21 cellular contexts compared by ENCODE assay signal in the genomic region with DNA sequence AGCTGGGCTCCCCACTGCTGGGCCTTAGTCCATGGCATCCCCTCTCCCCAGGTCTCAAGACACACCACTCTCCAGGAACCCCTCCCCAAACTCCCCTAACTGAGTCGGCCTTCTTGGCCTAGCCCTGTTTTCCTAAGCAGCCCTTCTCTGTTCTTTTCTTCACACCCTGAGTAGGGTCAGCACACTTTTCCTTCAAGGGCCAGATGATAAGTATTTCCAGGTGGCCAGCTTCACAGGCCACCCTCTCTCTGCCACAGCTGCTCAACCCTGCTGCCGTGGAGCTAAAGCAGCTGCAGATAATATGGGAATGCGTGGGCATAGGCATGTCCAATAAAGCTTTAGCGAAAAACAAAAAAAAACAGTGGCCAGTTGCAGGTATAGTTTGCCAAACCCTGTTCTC. TPM values are rescaled to one million over a fixed set of nuclear protein-coding genes. Genes with fewer than 3 reads are reported as not detected.
DNase-seq lines count a peak whose midpoint lies in the region; ATAC-seq, FAIRE-seq and TF ChIP-seq lines count a peak whose summit lies in the region.
"Had no signal": no experiment of that assay in that cellular context is flagged by ENCODE, and none has a peak within 500 bp of the region (broad histone marks: within the 10 kb centered on the region; RNA-seq: fewer than 3 reads in every experiment).

No MANE protein-coding gene starts in this region.

- POLR2A ChIA-PET in MCF 10A (lab: Yijun Ruan, JAX) = interaction anchor here (0.6 to 2.0 kb wide), 7 partner anchors 8 to 1158 kb away, joined by 3 to 8 read pairs (median 6); partner anchors contain the start of genes DGCR2 and SLC25A1
- POLR2A ChIA-PET in K562 (lab: Yijun Ruan, JAX) = interaction anchor here (0.6 to 3.2 kb wide), 12 partner anchors 9 to 750 kb away, joined by 3 to 15 read pairs (median 6); partner anchors contain the start of gene SLC25A1
- POLR2A ChIA-PET in OCI-LY7 (lab: Charles Lee) = interaction anchor here (0.6 to 1.7 kb wide), 3 partner anchors 13 to 76 kb away, joined by 3 to 4 read pairs (median 4); partner anchors contain the start of gene ESS2

- BruUV-seq in MCF 10A (replicated peaks; lab: Mats Ljungman, UMichigan) = no TSS peak
- BruUV-seq in K562 (replicated peaks; lab: Mats Ljungman, UMichigan) = no TSS peak
- BruUV-seq in OCI-LY7 (replicated peaks; lab: Mats Ljungman, UMichigan) = no TSS peak

- intact Hi-C loops in MCF 10A (cut with micrococcal nuclease) (no loop called here), breast epithelium (cut with DNase I; ENCODE audit: low total_unique reads) (loop anchor here (1.0 kb wide), 1 partner anchor 28 kb away; no protein-coding TSS in a partner anchor), K562 (cut with micrococcal nuclease) (no loop called here), thyroid gland (cut with DNase I) (no loop called here), spleen (cut with DNase I; ENCODE audit: low total_unique reads) (no loop called here), OCI-LY7 (cut with micrococcal nuclease; ENCODE audit: unreplicated experiment) (no loop called here)

- H3K27me3 Mint-ChIP-seq in MCF 10A (ENCODE audit: insufficient read depth, unreplicated experiment) = no peaks in the 10 kb centered on the region
- H3K27me3 Mint-ChIP-seq: natural killer cell treated with Interleukin-12 subunit alpha and Interleukin-12 subunit beta and Interleukin-15 and Interleukin-18, amount 100 ng/mL, for 72 hours had no signal

- CTCF ChIA-PET in MCF 10A (lab: Yijun Ruan, JAX) (interaction anchor here (0.7 to 1.4 kb wide), 4 partner anchors 13 to 32 kb away, joined by 3 to 4 read pairs (median 3); no protein-coding TSS in a partner anchor), K562 (lab: Yijun Ruan, JAX; ENCODE audit: low intra/inter-chr PET ratio) (no interaction called here), OCI-LY7 (lab: Charles Lee; ENCODE audit: unreplicated experiment) (no interaction called here)

- no peak overlapping the region for H3K4me3 Mint-ChIP-seq in MCF 10A (ENCODE audit: unreplicated experiment)
- H3K4me3 Mint-ChIP-seq: natural killer cell treated with Interleukin-12 subunit alpha and Interleukin-12 subunit beta and Interleukin-15 and Interleukin-18, amount 100 ng/mL, for 72 hours had no signal

- H3K9me2 ChIP-seq in OCI-LY7 (ENCODE audit: insufficient read depth, low read length) = no peaks in the 10 kb centered on the region

- peaks cover 10% of the 10 kb centered on the region for H3K4me1 Mint-ChIP-seq in MCF 10A (ENCODE audit: insufficient read depth, unreplicated experiment)

- no peak for FAIRE-seq in K562 (lab: Jason Lieb, UNC)
- FAIRE-seq: GM12878 had no signal

- H3K79me2 ChIP-seq in K562 (ENCODE audit: control insufficient read depth, insufficient read depth, low read length) = peaks cover 57% of the 10 kb centered on the region
- peaks cover 23% of the 10 kb centered on the region; the same call in 1 of the 2 replicates for H3K79me2 ChIP-seq in OCI-LY7 (ENCODE audit: insufficient read depth, low read depth, low read length)

- TF ChIP-seq EP300 in K562 (IDR thresholded peaks at IDR 0.05; ENCODE audit: low read length) = no peak

- no peak for TF ChIP-seq RAD21 in K562 (CRISPR knock-in tag; conservative IDR thresholded peaks at IDR 0.05 in 1 of 2, IDR thresholded peaks at IDR 0.05 in 1 of 2)

- no peaks in the 10 kb centered on the region for H3K27me3 ChIP-seq in breast epithelium
- no peaks in the 10 kb centered on the region for H3K27me3 ChIP-seq in K562 (ENCODE audit: control insufficient read depth in 2 of 2, insufficient read depth in 2 of 2, low read length in 2 of 2)
- no peaks in the 10 kb centered on the region for H3K27me3 ChIP-seq in thyroid gland
- H3K27me3 ChIP-seq in spleen (replicated peaks in 1 of 7) = no peaks in the 10 kb centered on the region
- H3K27me3 ChIP-seq: gastroesophageal sphincter had no signal

- H3K36me3 Mint-ChIP-seq in MCF 10A (ENCODE audit: insufficient read depth, unreplicated experiment) = peaks cover 38% of the 10 kb centered on the region
- H3K36me3 Mint-ChIP-seq: natural killer cell treated with Interleukin-12 subunit alpha and Interleukin-12 subunit beta and Interleukin-15 and Interleukin-18, amount 100 ng/mL, for 72 hours had no signal

- H3K27ac ChIP-seq in breast epithelium (no peak overlapping the region), K562 (ENCODE audit: extremely low read depth, low read depth, low read length) (no peak overlapping the region), thyroid gland (peak overlapping the region; percentile 28 to 68 (median 53)), spleen (peak overlapping the region in 4 of 8 donors; percentile 49 to 81 (median 64)), OCI-LY7 (ENCODE audit: low read depth, low read length, poor library complexity, severe bottlenecking) (no peak overlapping the region)
- H3K27ac ChIP-seq: gastroesophageal sphincter had no signal

- H3K4me3 ChIP-seq in breast epithelium (no peak overlapping the region), K562 (no peak overlapping the region), thyroid gland (replicated peaks in 1 of 3) (no peak overlapping the region), spleen (no peak overlapping the region), OCI-LY7 (ENCODE audit: low read depth, low read length, poor library complexity, severe bottlenecking) (no peak overlapping the region)
- H3K4me3 ChIP-seq: gastroesophageal sphincter, GM12878 had no signal

- peaks cover 9% of the 10 kb centered on the region for H3K9me1 ChIP-seq in K562 (ENCODE audit: control insufficient read depth, insufficient read depth, low read length)

- H2AFZ ChIP-seq in K562 (ENCODE audit: low read depth, low read length) = no peak overlapping the region
- no peak overlapping the region for H2AFZ ChIP-seq in OCI-LY7 (ENCODE audit: low read length)

- H3K4me2 ChIP-seq in K562 (ENCODE audit: insufficient read depth, low read length) (no peak overlapping the region), OCI-LY7 (ENCODE audit: low read length) (no peak overlapping the region)

- no peaks in the 10 kb centered on the region for H3K9me3 Mint-ChIP-seq in MCF 10A (ENCODE audit: unreplicated experiment)
- H3K9me3 Mint-ChIP-seq: natural killer cell treated with Interleukin-12 subunit alpha and Interleukin-12 subunit beta and Interleukin-15 and Interleukin-18, amount 100 ng/mL, for 72 hours had no signal

- peak overlapping the region; percentile 77 for H3K27ac Mint-ChIP-seq in MCF 10A (ENCODE audit: low read depth, unreplicated experiment)

- no peak for TF ChIP-seq POLR2A in breast epithelium (IDR thresholded peaks at IDR 0.05)
- TF ChIP-seq POLR2A in K562 (conservative IDR thresholded peaks at IDR 0.05) = no peak
- no peak for TF ChIP-seq POLR2A in thyroid gland (IDR thresholded peaks at IDR 0.05)
- no peak for TF ChIP-seq POLR2A in spleen (IDR thresholded peaks at IDR 0.05)

- no peaks in the 10 kb centered on the region for H3K4me1 ChIP-seq in breast epithelium
- no peaks in the 10 kb centered on the region for H3K4me1 ChIP-seq in K562 (replicated peaks in 1 of 2; ENCODE audit: control insufficient read depth in 2 of 2, insufficient read depth in 2 of 2, low read length in 2 of 2)
- H3K4me1 ChIP-seq in thyroid gland = peaks cover 31 to 38% of the 10 kb centered on the region in 2 donors
- H3K4me1 ChIP-seq in spleen = peaks cover 0 to 50% (median 16%) of the 10 kb centered on the region in 6 donors
- no peaks in the 10 kb centered on the region for H3K4me1 ChIP-seq in OCI-LY7 (ENCODE audit: insufficient read depth, low read length, poor library complexity, severe bottlenecking)

- H3K9me3 ChIP-seq in breast epithelium = no peaks in the 10 kb centered on the region
- no peaks in the 10 kb centered on the region for H3K9me3 ChIP-seq in K562 (replicated peaks; ENCODE audit: control insufficient read depth, insufficient read depth, low read depth, low read length)
- no peaks in the 10 kb centered on the region for H3K9me3 ChIP-seq in thyroid gland
- no peaks in the 10 kb centered on the region for H3K9me3 ChIP-seq in spleen
- H3K9me3 ChIP-seq in OCI-LY7 (ENCODE audit: low read length) = no peaks in the 10 kb centered on the region
- H3K9me3 ChIP-seq: gastroesophageal sphincter had no signal

- in situ Hi-C loops in K562 (cut with MboI) = no loop called here

- 81% methylated on average over 4 of the region's 4 CpGs for WGBS in K562 (ENCODE audit: insufficient coverage, low coverage, missing lambda C conversion rate)
- 49 to 56% methylated on average over 4 of the region's 4 CpGs for WGBS in thyroid gland, 2 donors
- 76 to 83% (median 82%) methylated on average over 4 of the region's 4 CpGs for WGBS in spleen, 5 donors

- H4K20me1 ChIP-seq in K562 (replicated peaks; ENCODE audit: control insufficient read depth, insufficient read depth, low read length) (peaks cover 18% of the 10 kb centered on the region; the same call in 1 of the 2 replicates), OCI-LY7 (ENCODE audit: insufficient read depth, low read length) (peaks cover 3% of the 10 kb centered on the region; the same call in 1 of the 2 replicates)

- TF ChIP-seq CTCF in MCF 10A (IDR thresholded peaks at IDR 0.05; ENCODE audit: unreplicated experiment) = no peak
- no peak for TF ChIP-seq CTCF in breast epithelium (IDR thresholded peaks at IDR 0.05)
- no peak for TF ChIP-seq CTCF in K562 (IDR thresholded peaks at IDR 0.05 in 2 of 3, conservative IDR thresholded peaks at IDR 0.05 in 1 of 3; ENCODE audit: insufficient read depth in 2 of 3, low read depth in 1 of 3, low read length in 3 of 3)
- TF ChIP-seq CTCF in thyroid gland (IDR thresholded peaks at IDR 0.05) = no peak
- TF ChIP-seq CTCF in spleen (IDR thresholded peaks at IDR 0.05 in 8 of 11, conservative IDR thresholded peaks at IDR 0.05 in 3 of 11) = no peak
- no peak for TF ChIP-seq CTCF in OCI-LY7 (conservative IDR thresholded peaks at IDR 0.05; ENCODE audit: low read length)

- no peak overlapping the region for H3K9ac ChIP-seq in K562 (ENCODE audit: insufficient read depth in 1 of 2, low read depth in 2 of 2, low read length in 2 of 2)

- DNase-seq in MCF 10A (ENCODE audit: unreplicated experiment) = no peak
- DNase-seq in breast epithelium (ENCODE audit: low spot score in 2 of 2) = no peak
- DNase-seq in K562 (ENCODE audit: extremely low read depth in 1 of 4, low spot score in 3 of 4) = peak in 2 of 4 experiments; percentile 44 to 46
- peak; percentile 26 for DNase-seq in myocyte (ENCODE audit: low read depth)
- DNase-seq in thyroid gland = no peak
- DNase-seq in stimulated activated CD4-positive, alpha-beta T cell treated with anti-CD3 and anti-CD28 coated beads, Interleukin-2, amount 100 ng/mL, for 24 hours = no peak
- no peak for DNase-seq in spleen
- no peak for DNase-seq in OCI-LY7 (ENCODE audit: low spot score)
- DNase-seq: activated gamma-delta T cell, cortex of kidney, erythroblast, GDM1, NCI-H146, NCI-H2227 treated with DMSO at 0.1 percent for 48 hours, right cardiac atrium, Right ventricle myocardium superior had no signal

- peak; percentile 7; the same call in 1 of the 3 replicates for ATAC-seq in K562
- ATAC-seq: gastroesophageal sphincter; GM12878; natural killer cell treated with Interleukin-12 subunit alpha and Interleukin-12 subunit beta and Interleukin-15 and Interleukin-18, amount 100 ng/mL, for 72 hours; right cardiac atrium had no signal

- H3K36me3 ChIP-seq in breast epithelium (no peaks in the 10 kb centered on the region), K562 (ENCODE audit: control insufficient read depth, insufficient read depth, low read length) (peaks cover 44% of the 10 kb centered on the region), thyroid gland (no peaks in the 10 kb centered on the region), spleen (peaks cover 0 to 35% (median 9%) of the 10 kb centered on the region in 6 donors), OCI-LY7 (ENCODE audit: insufficient read depth, low read length) (peaks cover 30% of the 10 kb centered on the region)

RNA-seq across cellular contexts. Expression of gene DGCR2, which starts 24.1 kb away (rescaled TPM):
- total RNA-seq in MCF 10A (2022) = 41.2 and 50.1 TPM in 2 replicates
- total RNA-seq in breast epithelium = 10 to 100 TPM; 36.8 to 58.4 (median 42.9) TPM
- total RNA-seq in K562 (2011; cell fraction: chromatin; rRNA removed; ENCODE audit: low replicate concordance) = 104 and 237 TPM in 2 replicates
- 233 and 250 TPM in 2 replicates for total RNA-seq in K562 (2011; cell fraction: nucleolus; rRNA removed)
- total RNA-seq in K562 (2011; cell fraction: nucleoplasm; rRNA removed) = 163 and 192 TPM in 2 replicates
- 62.9 and 79.7 TPM in 2 replicates for total RNA-seq in K562 (2014; rRNA removed)
- total RNA-seq in K562 (2014; rRNA removed; fragmentation: Illumina TruSeq; extraction: Trizol) = 25.0 and 31.7 TPM in 2 replicates
- 52.2 and 56.7 TPM in 2 replicates for total RNA-seq in K562 (2015; rRNA removed; fragmentation: Illumina TruSeq; extraction: Trizol)
- 101 and 103 TPM in 2 replicates for total RNA-seq in K562 (2021)
- polyA plus RNA-seq in K562 (2011; rRNA removed) = 45.6 and 65.3 TPM in 2 replicates
- 87.9 and 92.8 TPM in 2 replicates for polyA plus RNA-seq in K562 (2011; cell fraction: cytosol; rRNA removed)
- polyA plus RNA-seq in K562 (2011; cell fraction: nucleus; rRNA removed) = 96.5 and 99.6 TPM in 2 replicates
- 68.2 and 87.4 TPM in 2 replicates for polyA plus RNA-seq in K562 (2012)
- polyA plus RNA-seq in K562 (2014; fragmentation: Illumina TruSeq; extraction: Trizol) = 56.7 and 59.7 TPM in 2 replicates
- under 1 TPM; 0.69 to 0.70 TPM for polyA plus RNA-seq in K562 (2014; fragmentation: Nextera tagmentation; extraction: Ambion mirVana)
- polyA plus RNA-seq in K562 (2014; rRNA removed) = 54.1 and 56.4 TPM in 2 replicates
- polyA minus RNA-seq in K562 (2011; rRNA and poly(A)+ RNA removed) = 59.4 and 60.5 TPM in 2 replicates
- polyA minus RNA-seq in K562 (2011; cell fraction: cytosol; rRNA and poly(A)+ RNA removed) = 76.8 and 101 TPM in 2 replicates
- polyA minus RNA-seq in K562 (2011; cell fraction: nucleus; rRNA and poly(A)+ RNA removed) = 59.6 and 106 TPM in 2 replicates
- 60.8 and 63.8 TPM in 2 replicates for total RNA-seq in myocyte
- 41.6 TPM for polyA plus RNA-seq in myocyte (2012)
- total RNA-seq in thyroid gland = 100 to 1,000 TPM in 1 of 4 donors, 10 to 100 TPM in 3; 49.3 to 106 (median 86.9) TPM
- total RNA-seq in spleen = 10 to 100 TPM; 40.4 to 60.7 (median 51.3) TPM
- 10 to 100 TPM in 2 of 3 donors, 1 to 10 TPM in 1; 9.5 to 26.0 (median 11.8) TPM for polyA plus RNA-seq in spleen
- 26.6 and 29.7 TPM in 2 replicates for total RNA-seq in OCI-LY7 (2014; rRNA removed; shearing (Covaris generic))
- 26.9 and 27.6 TPM in 2 replicates for total RNA-seq in OCI-LY7 (2022)

RNA-seq across cellular contexts. Expression of gene TSSK2, which starts 33.0 kb away (rescaled TPM):
- total RNA-seq in MCF 10A (2022) (not detected in 2 replicates), breast epithelium (not detected), K562 (2014; rRNA removed) (not detected in 2 replicates), K562 (2014; rRNA removed; fragmentation: Illumina TruSeq; extraction: Trizol) (not detected in 2 replicates), K562 (2015; rRNA removed; fragmentation: Illumina TruSeq; extraction: Trizol) (not detected in 2 replicates), K562 (2021) (not detected in 2 replicates), myocyte (not detected in 2 replicates), thyroid gland (under 1 TPM in 3 of 4 donors, not detected in 1; 0.59 to 0.94 (median 0.78) TPM), spleen (not detected), OCI-LY7 (2022) (not detected in 2 replicates)
- total RNA-seq in K562 (2011; cell fraction: chromatin; rRNA removed; ENCODE audit: low replicate concordance) = 0.21 TPM in 1 of 2 replicates, not detected in the other
- not detected in 2 replicates for total RNA-seq in K562 (2011; cell fraction: nucleolus; rRNA removed)
- total RNA-seq in K562 (2011; cell fraction: nucleoplasm; rRNA removed) = 0.22 TPM in 1 of 2 replicates, not detected in the other
- polyA plus RNA-seq in K562 (2011; rRNA removed) (not detected in 2 replicates), K562 (2014; fragmentation: Illumina TruSeq; extraction: Trizol) (not detected in 2 replicates), K562 (2014; fragmentation: Nextera tagmentation; extraction: Ambion mirVana) (not detected), K562 (2014; rRNA removed) (0.04 TPM in 1 of 2 replicates, not detected in the other), spleen (under 1 TPM in 2 of 3 donors, not detected in 1; 0.03 to 0.06 TPM)
- 0.04 TPM in 1 of 2 replicates, not detected in the other for polyA plus RNA-seq in K562 (2011; cell fraction: cytosol; rRNA removed)
- polyA plus RNA-seq in K562 (2011; cell fraction: nucleus; rRNA removed) = 0.10 TPM in 1 of 2 replicates, not detected in the other
- not detected in 2 replicates for polyA plus RNA-seq in K562 (2012)
- not detected in 2 replicates for polyA minus RNA-seq in K562 (2011; rRNA and poly(A)+ RNA removed)
- polyA minus RNA-seq in K562 (2011; cell fraction: cytosol; rRNA and poly(A)+ RNA removed) = not detected in 2 replicates
- not detected in 2 replicates for polyA minus RNA-seq in K562 (2011; cell fraction: nucleus; rRNA and poly(A)+ RNA removed)
- polyA plus RNA-seq in myocyte (2012) = not detected
- not detected in 2 replicates for total RNA-seq in OCI-LY7 (2014; rRNA removed; shearing (Covaris generic))
- total RNA-seq: lower leg skin; right cardiac atrium; Right ventricle myocardium superior; T-helper 1 cell treated with Interleukin-12 subunit alpha and Interleukin-12 subunit beta and Interleukin-4 antibody, amounts not matched to agents 30 ng/mL and 1 ng/mL, for 36 hours had no signal

RNA-seq across cellular contexts. Expression of gene ESS2, which starts 46.3 kb away (rescaled TPM):
- total RNA-seq in MCF 10A (2022) (12.4 and 18.1 TPM in 2 replicates), breast epithelium (10 to 100 TPM; 12.2 to 17.7 (median 13.8) TPM), K562 (2014; rRNA removed) (42.5 and 47.4 TPM in 2 replicates), K562 (2014; rRNA removed; fragmentation: Illumina TruSeq; extraction: Trizol) (9.4 and 10.7 TPM in 2 replicates), K562 (2015; rRNA removed; fragmentation: Illumina TruSeq; extraction: Trizol) (28.3 and 30.9 TPM in 2 replicates), K562 (2021) (51.3 and 52.8 TPM in 2 replicates), myocyte (17.5 and 21.1 TPM in 2 replicates), thyroid gland (10 to 100 TPM; 12.1 to 17.7 (median 15.0) TPM), spleen (10 to 100 TPM; 13.4 to 21.3 (median 16.4) TPM), OCI-LY7 (2022) (14.1 and 15.7 TPM in 2 replicates)
- total RNA-seq in K562 (2011; cell fraction: chromatin; rRNA removed; ENCODE audit: low replicate concordance) = 22.9 and 43.9 TPM in 2 replicates
- total RNA-seq in K562 (2011; cell fraction: nucleolus; rRNA removed) = 30.7 and 33.7 TPM in 2 replicates
- 20.2 and 27.2 TPM in 2 replicates for total RNA-seq in K562 (2011; cell fraction: nucleoplasm; rRNA removed)
- polyA plus RNA-seq in K562 (2011; rRNA removed) (26.8 and 44.0 TPM in 2 replicates), K562 (2014; fragmentation: Illumina TruSeq; extraction: Trizol) (23.6 and 41.0 TPM in 2 replicates), K562 (2014; fragmentation: Nextera tagmentation; extraction: Ambion mirVana) (1 to 10 TPM in 1 of 2 experiments, under 1 TPM in 1; 0.70 to 1.9 TPM), K562 (2014; rRNA removed) (47.1 and 58.1 TPM in 2 replicates), spleen (10 to 100 TPM; 13.2 to 17.3 (median 16.9) TPM)
- polyA plus RNA-seq in K562 (2011; cell fraction: cytosol; rRNA removed) = 44.3 and 59.3 TPM in 2 replicates
- 50.0 and 63.7 TPM in 2 replicates for polyA plus RNA-seq in K562 (2011; cell fraction: nucleus; rRNA removed)
- 34.4 and 35.2 TPM in 2 replicates for polyA plus RNA-seq in K562 (2012)
- polyA minus RNA-seq in K562 (2011; rRNA and poly(A)+ RNA removed) = 11.3 and 13.6 TPM in 2 replicates
- 16.3 and 30.8 TPM in 2 replicates for polyA minus RNA-seq in K562 (2011; cell fraction: cytosol; rRNA and poly(A)+ RNA removed)
- 11.7 and 24.3 TPM in 2 replicates for polyA minus RNA-seq in K562 (2011; cell fraction: nucleus; rRNA and poly(A)+ RNA removed)
- 15.8 TPM for polyA plus RNA-seq in myocyte (2012)
- 8.0 and 13.4 TPM in 2 replicates for total RNA-seq in OCI-LY7 (2014; rRNA removed; shearing (Covaris generic))

RNA-seq across cellular contexts. Expression of gene GSC2, which starts 51.9 kb away (rescaled TPM):
- total RNA-seq in MCF 10A (2022) (not detected in 2 replicates), breast epithelium (not detected), K562 (2014; rRNA removed) (not detected in 2 replicates), K562 (2014; rRNA removed; fragmentation: Illumina TruSeq; extraction: Trizol) (not detected in 2 replicates), K562 (2015; rRNA removed; fragmentation: Illumina TruSeq; extraction: Trizol) (not detected in 2 replicates), K562 (2021) (not detected in 2 replicates), myocyte (not detected in 2 replicates), thyroid gland (not detected), spleen (not detected), OCI-LY7 (2022) (not detected in 2 replicates)
- not detected in 2 replicates for total RNA-seq in K562 (2011; cell fraction: chromatin; rRNA removed; ENCODE audit: low replicate concordance)
- total RNA-seq in K562 (2011; cell fraction: nucleolus; rRNA removed) = not detected in 2 replicates
- not detected in 2 replicates for total RNA-seq in K562 (2011; cell fraction: nucleoplasm; rRNA removed)
- polyA plus RNA-seq in K562 (2011; rRNA removed) (not detected in 2 replicates), K562 (2014; fragmentation: Illumina TruSeq; extraction: Trizol) (not detected in 2 replicates), K562 (2014; fragmentation: Nextera tagmentation; extraction: Ambion mirVana) (not detected), K562 (2014; rRNA removed) (not detected in 2 replicates), spleen (not detected)
- not detected in 2 replicates for polyA plus RNA-seq in K562 (2011; cell fraction: cytosol; rRNA removed)
- not detected in 2 replicates for polyA plus RNA-seq in K562 (2011; cell fraction: nucleus; rRNA removed)
- polyA plus RNA-seq in K562 (2012) = not detected in 2 replicates
- polyA minus RNA-seq in K562 (2011; rRNA and poly(A)+ RNA removed) = not detected in 2 replicates
- polyA minus RNA-seq in K562 (2011; cell fraction: cytosol; rRNA and poly(A)+ RNA removed) = not detected in 2 replicates
- not detected in 2 replicates for polyA minus RNA-seq in K562 (2011; cell fraction: nucleus; rRNA and poly(A)+ RNA removed)
- polyA plus RNA-seq in myocyte (2012) = not detected
- total RNA-seq in OCI-LY7 (2014; rRNA removed; shearing (Covaris generic)) = not detected in 2 replicates
- total RNA-seq: gastroesophageal sphincter; GM12878; natural killer cell treated with Interleukin-12 subunit alpha and Interleukin-12 subunit beta and Interleukin-15 and Interleukin-18, amount 100 ng/mL, for 72 hours; right cardiac atrium; Right ventricle myocardium superior; T-helper 1 cell treated with Interleukin-12 subunit alpha and Interleukin-12 subunit beta and Interleukin-4 antibody, amounts not matched to agents 30 ng/mL and 1 ng/mL, for 36 hours had no signal
- polyA plus RNA-seq: GM12878, right cardiac atrium had no signal

Comparison
In these comparisons a context has a peak if more than half of its experiments do, and no peak if none do; other contexts are left out.
1. H3K27ac ChIP-seq: peak in thyroid gland (3 of 3); none in breast epithelium (0 of 2), K562 (single experiment) and OCI-LY7 (single experiment).